Comparison of ENCODE assay signal across 8 cellular contexts in the genomic region with DNA sequence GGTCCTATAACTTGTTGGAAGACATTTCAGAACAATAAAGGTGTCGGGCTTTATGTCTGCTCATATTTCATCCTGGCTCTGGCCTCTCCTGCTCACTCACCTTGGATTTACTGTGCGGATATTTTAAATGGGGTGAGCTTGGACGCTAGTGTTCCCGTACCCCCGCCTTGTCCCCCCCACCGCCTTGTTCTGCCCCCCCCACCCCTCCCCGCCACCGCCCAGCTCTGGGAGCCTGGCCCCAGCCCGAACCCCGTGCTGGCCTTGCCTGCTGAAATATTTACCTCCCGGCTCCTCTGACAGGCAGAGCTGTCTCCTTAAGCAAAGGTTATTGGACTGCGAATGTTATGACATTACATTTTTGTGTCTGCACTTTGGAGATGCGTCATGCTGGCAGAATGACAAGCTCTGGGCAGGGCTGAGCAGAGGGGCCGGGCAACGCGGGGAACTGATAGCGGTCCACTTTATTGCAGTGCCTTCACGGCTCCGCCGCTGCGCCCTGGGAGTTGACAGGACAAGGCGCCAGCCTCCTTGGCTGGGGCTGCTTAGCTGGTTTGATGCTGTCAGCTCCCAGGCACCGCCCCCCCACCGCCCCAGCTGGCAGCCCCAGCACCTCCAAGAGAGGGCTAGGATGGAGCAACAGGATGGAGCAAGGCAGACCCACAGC.
DNase-seq lines count a peak whose midpoint lies in the region; ATAC-seq and TF ChIP-seq lines count a peak whose summit lies in the region.

No MANE protein-coding gene starts in this region.

- DNase-seq in DMS153 treated with DMSO at 0.1 percent for 48 hours (lab: John Stamatoyannopoulos, UW; ENCODE audit: unreplicated experiment): peak; percentile 73
- DNase-seq in NCI-H2171 (lab: John Stamatoyannopoulos, UW): peak; percentile 42
- DNase-seq in ovary: peak; percentile 72 to 80 (median 78)
- DNase-seq in occipital lobe (lab: John Stamatoyannopoulos, UW): no peak
- DNase-seq in activated CD8-positive, alpha-beta T cell treated with anti-CD3 and anti-CD28 coated beads, Interleukin-2, amount 10 ng/mL, durations not matched to agents 7 days and 5 days: no peak
- no peak for DNase-seq in activated gamma-delta T cell treated with Interleukin-2 at 50 U/mL for 16 hours

- H3K27me3 Mint-ChIP-seq in activated CD8-positive, alpha-beta T cell treated with anti-CD3 and anti-CD28 coated beads, Interleukin-2, amount 10 ng/mL, durations not matched to agents 7 days and 5 days (ENCODE audit: low read depth): no peaks in the 10 kb centered on the region

- H3K9me3 ChIP-seq in ovary: no peaks in the 10 kb centered on the region

- H3K4me3 Mint-ChIP-seq in activated CD8-positive, alpha-beta T cell treated with anti-CD3 and anti-CD28 coated beads, Interleukin-2, amount 10 ng/mL, durations not matched to agents 7 days and 5 days: no peak overlapping the region

- no peak overlapping the region for H3K27ac ChIP-seq in ovary

- H3K9me3 Mint-ChIP-seq in activated CD8-positive, alpha-beta T cell treated with anti-CD3 and anti-CD28 coated beads, Interleukin-2, amount 10 ng/mL, durations not matched to agents 7 days and 5 days (ENCODE audit: insufficient read depth): no peaks in the 10 kb centered on the region

- TF ChIP-seq POLR2A in ovary (IDR thresholded peaks at IDR 0.05) (no peak), GM18505 (IDR thresholded peaks at IDR 0.05; ENCODE audit: borderline replicate concordance, extremely low read depth, insufficient read depth, insufficient read length) (no peak)

- no peaks in the 10 kb centered on the region for H3K4me1 Mint-ChIP-seq in activated CD8-positive, alpha-beta T cell treated with anti-CD3 and anti-CD28 coated beads, Interleukin-2, amount 10 ng/mL, durations not matched to agents 7 days and 5 days (ENCODE audit: low read depth)

- WGBS in ovary, 3 donors: 49 to 61% (median 50%) methylated on average over 24 of the region's 24 CpGs

- H3K27ac Mint-ChIP-seq in activated CD8-positive, alpha-beta T cell treated with anti-CD3 and anti-CD28 coated beads, Interleukin-2, amount 10 ng/mL, durations not matched to agents 7 days and 5 days: no peak overlapping the region

- H3K4me1 ChIP-seq in ovary (ENCODE audit: insufficient read depth): peaks cover 5% of the 10 kb centered on the region

- no peak for TF ChIP-seq EP300 in ovary (IDR thresholded peaks at IDR 0.05)

- no peak overlapping the region for H3K4me3 ChIP-seq in ovary

- CTCF ChIA-PET in activated CD8-positive, alpha-beta T cell treated with anti-CD3 and anti-CD28 coated beads, Interleukin-2, amount 10 ng/mL, durations not matched to agents 7 days and 5 days (lab: Charles Lee): interaction anchor here (0.9 to 1.9 kb wide), 4 partner anchors 30 to 225 kb away, joined by 3 to 6 read pairs (median 4); no protein-coding TSS in a partner anchor

- no peaks in the 10 kb centered on the region for H3K27me3 ChIP-seq in ovary

- no peaks in the 10 kb centered on the region for H3K36me3 ChIP-seq in ovary

- POLR2A ChIA-PET in activated CD8-positive, alpha-beta T cell treated with anti-CD3 and anti-CD28 coated beads, Interleukin-2, amount 10 ng/mL, durations not matched to agents 7 days and 5 days (lab: Charles Lee): no interaction called here

- no peak for TF ChIP-seq CTCF in ovary (IDR thresholded peaks at IDR 0.05)

- H3K36me3 Mint-ChIP-seq in activated CD8-positive, alpha-beta T cell treated with anti-CD3 and anti-CD28 coated beads, Interleukin-2, amount 10 ng/mL, durations not matched to agents 7 days and 5 days (ENCODE audit: low read depth): no peaks in the 10 kb centered on the region

- intact Hi-C loops in ovary (cut with DNase I): loop anchor here in 2 of 4 donors (10.0 kb wide), 2 partner anchors 214 to 224 kb away; partner anchors contain the start of gene GSE1 (in 1 of the 2)

- ATAC-seq in esophagus mucosa (peak; percentile 55), GM18505 (IDR thresholded peaks at IDR 0.05; ENCODE audit: unreplicated experiment) (no peak)
- ATAC-seq in activated CD8-positive, alpha-beta T cell treated with anti-CD3 and anti-CD28 coated beads, Interleukin-2, amount 10 ng/mL, durations not matched to agents 7 days and 5 days: no peak

Comparison
In these comparisons a context has a peak if more than half of its experiments do, and no peak if none do; other contexts are left out.
1. DNase-seq: peak in DMS153 treated with DMSO at 0.1 percent for 48 hours (single experiment), NCI-H2171 (single experiment) and ovary (5 of 5); none in occipital lobe (single experiment), activated CD8-positive, alpha-beta T cell treated with anti-CD3 and anti-CD28 coated beads, Interleukin-2, amount 10 ng/mL, durations not matched to agents 7 days and 5 days (single experiment) and activated gamma-delta T cell treated with Interleukin-2 at 50 U/mL for 16 hours (single experiment).